ENCODE assay signal across 20 cellular contexts in the genomic region with DNA sequence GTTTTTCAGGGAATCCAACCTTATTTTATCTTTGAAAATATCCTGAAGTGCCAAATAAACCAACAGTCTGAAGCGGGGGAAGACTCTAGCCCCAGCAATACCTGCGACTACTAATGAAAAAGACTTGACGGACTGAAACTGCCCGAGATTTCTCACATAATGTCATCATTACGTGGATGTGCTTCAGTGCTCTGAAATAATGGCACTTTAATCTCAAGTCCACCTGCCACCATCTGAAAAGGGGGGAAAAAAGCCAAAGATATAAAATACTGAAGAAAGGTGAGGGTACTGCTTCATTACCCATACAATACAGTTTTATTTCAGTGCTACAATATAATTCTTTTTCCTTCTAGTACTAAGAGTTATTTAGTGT.
"Had no signal": no experiment of that assay in that cellular context is flagged by ENCODE, and none has a peak within 500 bp of the region (broad histone marks: within the 10 kb centered on the region; RNA-seq: fewer than 3 reads in every experiment).

No MANE protein-coding gene starts in this region.

- ATAC-seq: natural killer cell, right cardiac atrium had no signal

- DNase-seq: activated CD4-positive, alpha-beta memory T cell treated with anti-CD3 and anti-CD28 coated beads, Interleukin-2, amount 10 ng/mL, durations not matched to agents 7 days and 5 days; activated CD4-positive, alpha-beta T cell treated with anti-CD3 and anti-CD28 coated beads for 1 hour; activated CD4-positive, alpha-beta T cell treated with anti-CD3 and anti-CD28 coated beads, Interleukin-2, amount 10 ng/mL, durations not matched to agents 7 days and 5 days; activated CD8-positive, alpha-beta memory T cell treated with anti-CD3 and anti-CD28 coated beads, Interleukin-2, amount 50 U/mL, for 48 hours; activated gamma-delta T cell; activated naive CD4-positive, alpha-beta T cell treated with anti-CD3 and anti-CD28 coated beads, Interleukin-2, amount 10 ng/mL, durations not matched to agents 7 days and 5 days; activated naive CD8-positive, alpha-beta T cell treated with anti-CD3 and anti-CD28 coated beads, Interleukin-2, amount 10 ng/mL, durations not matched to agents 7 days and 5 days; activated T-cell treated with anti-CD3 and anti-CD28 coated beads, Interleukin-2, amount 50 U/mL, for 24 hours; dorsolateral prefrontal cortex; effector memory CD4-positive, alpha-beta T cell; islet precursor cell; left ventricle myocardium inferior; natural killer cell; posterior cingulate gyrus; right cardiac atrium; stimulated activated CD4-positive, alpha-beta T cell treated with anti-CD3 and anti-CD28 coated beads, Interleukin-15, amount 100 ng/mL, for 24 hours; stimulated activated CD4-positive, alpha-beta T cell treated with anti-CD3 and anti-CD28 coated beads, Interleukin-2, amount 100 ng/mL, for 24 hours; stimulated activated naive CD4-positive, alpha-beta T cell treated with Interleukin-2 at 50 U/mL for 16 hours; T1000; WERI-Rb-1 had no signal
